Comparison of ENCODE assay signal across 1 cellular context in genomic region chr17:75654176-75654575, GRCh38.
A peak's percentile ranks its signal among the peaks of the same experiment; 100 is the strongest.
TF ChIP-seq lines count a peak whose summit lies in the region.

No MANE protein-coding gene starts in this region.

TF ChIP-seq in HEK293, 187 proteins besides CTCF, POLR2A, EP300 and RAD21:
- TF ChIP-seq BCL6B (tag by site-specific recombination; IDR thresholded peaks at IDR 0.05) (peak; percentile 50), ZNF654 (tag by site-specific recombination; IDR thresholded peaks at IDR 0.05; ENCODE audit: low read depth) (0 out of 2 replicates have a peak, but pooled peaks have one; percentile 3), ZNF362 (tag by site-specific recombination; IDR thresholded peaks at IDR 0.05) (no peak)
